In genomic region chr22:16568425-16568758, GRCh38 we compare ENCODE assay signal across 29 cellular contexts. TPM values are rescaled to one million over a fixed set of nuclear protein-coding genes. Genes with fewer than 3 reads are reported as not detected.
"Had no signal": no experiment of that assay in that cellular context is flagged by ENCODE, and none has a peak within 500 bp of the region (broad histone marks: within the 10 kb centered on the region; RNA-seq: fewer than 3 reads in every experiment).

No MANE protein-coding gene starts in this region.

- H3K4me3 ChIP-seq: stomach, suprapubic skin, testis, thoracic aorta, thyroid gland, tibial artery, tibial nerve, transverse colon, upper lobe of left lung, upper lobe of right lung, uterus, vagina had no signal

- H3K27ac ChIP-seq: stomach, suprapubic skin, testis, thoracic aorta, thyroid gland, tibial artery, tibial nerve, transverse colon, upper lobe of left lung, upper lobe of right lung, uterus, vagina had no signal

- DNase-seq: stimulated activated CD4-positive, alpha-beta T cell treated with anti-CD3 and anti-CD28 coated beads, Interleukin-2, amount 100 ng/mL, for 48 hours; stimulated activated CD4-positive, alpha-beta T cell treated with anti-CD3 and anti-CD28 coated beads, Interleukin-4, amount 100 ng/mL, for 1 hour; stimulated activated CD4-positive, alpha-beta T cell treated with anti-CD3 and anti-CD28 coated beads, Interleukin-4, amount 100 ng/mL, for 24 hours; stimulated activated CD4-positive, alpha-beta T cell treated with anti-CD3 and anti-CD28 coated beads, Interleukin-4, amount 100 ng/mL, for 4 hours; stimulated activated CD8-positive, alpha-beta memory T cell treated with anti-CD3 and anti-CD28 coated beads, Interleukin-4, amount 100 ng/mL, for 48 hours; stimulated activated naive B cell treated with anti-CD40 and anti-IgM and Interleukin-4, amounts not matched to agents 10 μg/mL and 1 μg/mL and 100 μg/mL, for 72 hours; stimulated activated naive CD4-positive, alpha-beta T cell; stimulated activated naive CD4-positive, alpha-beta T cell treated with Interleukin-2 at 50 U/mL for 16 hours; stimulated activated naive CD8-positive, alpha-beta T cell treated with anti-CD3 and anti-CD28 coated beads, Interleukin-15, amount 100 ng/mL, for 72 hours; stimulated activated naive CD8-positive, alpha-beta T cell treated with anti-CD3 and anti-CD28 coated beads, Interleukin-15, Interleukin-2, amounts not matched to agents 100 U/mL and 50 U/mL, for 24 hours; stomach; substantia nigra; testis; thyroid gland; tibial artery; transverse colon; uterus had no signal

- H3K27me3 ChIP-seq: stomach, suprapubic skin, testis, thyroid gland, tibial artery, tibial nerve, transverse colon, upper lobe of left lung, upper lobe of right lung, uterus, vagina had no signal

- H3K9me3 ChIP-seq: suprapubic skin, testis, thoracic aorta, thyroid gland, tibial artery, tibial nerve, transverse colon, upper lobe of left lung, upper lobe of right lung, vagina had no signal

- H3K4me1 ChIP-seq: stomach, suprapubic skin, testis, thyroid gland, tibial artery, tibial nerve, transverse colon, upper lobe of left lung, upper lobe of right lung, uterus, vagina had no signal

- ATAC-seq: stimulated activated effector memory CD8-positive, alpha-beta T cell treated with anti-CD3 and anti-CD28 coated beads, Interleukin-12 subunit alpha, Interleukin-12 subunit beta, amount 100 ng/mL, for 72 hours; stimulated activated memory B cell treated with anti-CD40 and anti-IgM and Interleukin-4, amounts not matched to agents 10 μg/mL and 1 μg/mL and 100 μg/mL, for 72 hours; stimulated activated naive B cell treated with anti-CD40 and anti-IgM and Interleukin-4, amounts not matched to agents 10 μg/mL and 1 μg/mL and 100 μg/mL, for 72 hours; stimulated activated naive CD8-positive, alpha-beta T cell treated with anti-CD3 and anti-CD28 coated beads, Interleukin-15, amount 100 ng/mL, for 72 hours; stimulated activated naive CD8-positive, alpha-beta T cell treated with anti-CD3 and anti-CD28 coated beads, Interleukin-15, Interleukin-2, amounts not matched to agents 100 U/mL and 50 U/mL, for 24 hours; upper lobe of right lung had no signal

- H3K36me3 ChIP-seq: stomach, suprapubic skin, thoracic aorta, thyroid gland, tibial artery, tibial nerve, transverse colon, upper lobe of left lung, upper lobe of right lung, uterus, vagina had no signal

RNA-seq across cellular contexts. Expression of gene CCT8L2, which starts 24.2 kb away (rescaled TPM):
- total RNA-seq: stomach, subcutaneous adipose tissue, suprapubic skin, temporal lobe, thoracic aorta, thyroid gland, tibial nerve, transverse colon, upper lobe of left lung, upper lobe of right lung, ureter, urinary bladder, uterus, vagina had no signal
- polyA plus RNA-seq: stomach, urinary bladder had no signal
